1 cellular context compared by ENCODE assay signal in genomic region chr17:63646492-63646815, GRCh38.
TF ChIP-seq lines count a peak whose summit lies in the region.

No MANE protein-coding gene starts in this region.

TF ChIP-seq in WTC11, 78 proteins besides CTCF, POLR2A, EP300 and RAD21 (continued from another document):
- no peak for TF ChIP-seq AR (CRISPR knock-in tag; IDR thresholded peaks at IDR 0.05)
- no peak for TF ChIP-seq NFYB (CRISPR knock-in tag; conservative IDR thresholded peaks at IDR 0.05; ENCODE audit: low read depth)
- TF ChIP-seq CDX4 (CRISPR knock-in tag; IDR thresholded peaks at IDR 0.05; ENCODE audit: borderline replicate concordance) = no peak
- no peak for TF ChIP-seq IRF1 (CRISPR knock-in tag; IDR thresholded peaks at IDR 0.05)
- no peak for TF ChIP-seq SOX15 (CRISPR knock-in tag; IDR thresholded peaks at IDR 0.05)
- TF ChIP-seq RORB (CRISPR knock-in tag; IDR thresholded peaks at IDR 0.05) = no peak
- no peak for TF ChIP-seq ARID4B (CRISPR knock-in tag; IDR thresholded peaks at IDR 0.05; ENCODE audit: borderline replicate concordance)
- TF ChIP-seq TCF7 (CRISPR knock-in tag; IDR thresholded peaks at IDR 0.05; ENCODE audit: low read depth) = no peak
- TF ChIP-seq KAT7 (CRISPR knock-in tag; IDR thresholded peaks at IDR 0.05; ENCODE audit: borderline replicate concordance) = no peak
- no peak for TF ChIP-seq FOXK1 (CRISPR knock-in tag; IDR thresholded peaks at IDR 0.05)
- TF ChIP-seq CBFB (CRISPR knock-in tag; IDR thresholded peaks at IDR 0.05; ENCODE audit: low read depth) = no peak
